ENCODE assay signal across 8 cellular contexts in genomic region chr2:191677646-191678436, GRCh38. TPM values are rescaled to one million over a fixed set of nuclear protein-coding genes. Genes with fewer than 3 reads are reported as not detected.
DNase-seq lines count a peak whose midpoint lies in the region; ATAC-seq and TF ChIP-seq lines count a peak whose summit lies in the region.

Gene NABP1 (plus strand): TSS chr2:191678136. CDS start chr2:191678615, 479 bp downstream.

- H3K36me3 ChIP-seq in aorta (ENCODE audit: control insufficient read depth in 1 of 2, insufficient read depth in 2 of 2, low read length in 1 of 2), result peaks cover 0 to 2% of the 10 kb centered on the region in 2 donors

- in situ Hi-C loops in astrocyte of the cerebellum (cut with HindIII; ENCODE audit: low sequenced_read_pairs), result loop anchor here (5.0 kb wide), 1 partner anchor 46 kb away; no protein-coding TSS in a partner anchor

- ATAC-seq in GM18517 (IDR thresholded peaks at IDR 0.05; ENCODE audit: unreplicated experiment) (peak; percentile 45), HG03039 (IDR thresholded peaks at IDR 0.05; ENCODE audit: unreplicated experiment) (peak; percentile 73), aorta (ENCODE audit: low FRiP score) (peak; percentile 99)

- peaks cover 0 to 1% of the 10 kb centered on the region in 2 donors for H3K27me3 ChIP-seq in aorta (ENCODE audit: control insufficient read depth in 1 of 2, insufficient read depth in 2 of 2, low read length in 1 of 2)

- H3K27ac ChIP-seq in aorta (ENCODE audit: low read depth in 1 of 2, low read length in 2 of 2), result peak within 1 kb of the TSS; percentile 94 to 99

- intact Hi-C loops in aorta (cut with DNase I), result no loop called here

- TF ChIP-seq CTCF in astrocyte of the cerebellum (IDR thresholded peaks at IDR 0.05; ENCODE audit: low read depth, low read length, missing control alignments), result no peak

- WGBS in aorta, 2 donors, result 0% methylated on average over 56 to 66 of the region's 66 CpGs

- H3K4me1 ChIP-seq in aorta (ENCODE audit: control insufficient read depth in 1 of 2, insufficient read depth in 2 of 2, low read length in 2 of 2), result no peaks in the 10 kb centered on the region

- H3K4me3 ChIP-seq in astrocyte of the cerebellum (ENCODE audit: low read depth, low read length) (peak within 1 kb of the TSS; percentile 78), aorta (ENCODE audit: low read length in 2 of 2) (peak within 1 kb of the TSS; percentile 51 to 74)

- H3K9me3 ChIP-seq in aorta (ENCODE audit: control insufficient read depth, low read length), result no peaks in the 10 kb centered on the region

- peak; percentile 68 for DNase-seq in NCI-H2081 treated with DMSO at 0.1 percent for 48 hours (lab: John Stamatoyannopoulos, UW)
- DNase-seq in T1000 (lab: John Stamatoyannopoulos, UW), result peak; percentile 95
- DNase-seq in astrocyte of the cerebellum (ENCODE audit: low read depth), result peak; percentile 93
- peak; percentile 88 for DNase-seq in hepatic stellate cell (ENCODE audit: low spot score)
- DNase-seq in renal cortical epithelial cell (ENCODE audit: low read depth), result peak; percentile 89
- DNase-seq in aorta, result peak; percentile 99 to 100

RNA-seq across cellular contexts. Expression of gene NABP1, which starts in this region (rescaled TPM):
- 123 and 179 TPM in 2 replicates for total RNA-seq in renal cortical epithelial cell
- total RNA-seq in aorta, result 10 to 100 TPM; 71.8 to 74.4 TPM
- polyA plus RNA-seq in aorta, result 1 to 10 TPM; 5.7 to 6.0 TPM

Comparison
In these comparisons a context has a peak if more than half of its experiments do, and no peak if none do; other contexts are left out.
1. Peak in every context shown above with its lines: DNase-seq, ATAC-seq, H3K4me3 ChIP-seq and H3K27ac ChIP-seq.
2. ATAC-seq: peak in every context shown above with its lines; median percentile 99 in aorta; 73 in HG03039; 45 in GM18517.